Comparison of ENCODE assay signal across 14 cellular contexts in genomic region chr4:147741190-147741788, GRCh38. TPM values are rescaled to one million over a fixed set of nuclear protein-coding genes. Genes with fewer than 3 reads are reported as not detected.
DNase-seq lines count a peak whose midpoint lies in the region; ATAC-seq and TF ChIP-seq lines count a peak whose summit lies in the region.
"Had no signal": no experiment of that assay in that cellular context is flagged by ENCODE, and none has a peak within 500 bp of the region (broad histone marks: within the 10 kb centered on the region; RNA-seq: fewer than 3 reads in every experiment).

No MANE protein-coding gene starts in this region.

- peaks cover 95% of the 10 kb centered on the region for H3K79me2 ChIP-seq in SK-N-SH (ENCODE audit: insufficient read depth)

- TF ChIP-seq CTCF in HFFc6 (IDR thresholded peaks at IDR 0.05) (no peak), SK-N-SH (IDR thresholded peaks at IDR 0.05) (no peak), thyroid gland (IDR thresholded peaks at IDR 0.05) (no peak)

- WGBS in SK-N-SH (ENCODE audit: low lambda C conversion rate), result 64% methylated on average over 1 of the region's 1 CpG
- WGBS in thyroid gland, 2 donors, result 77 to 88% methylated on average over 1 of the region's 1 CpG

- H3K4me1 ChIP-seq in SK-N-SH (ENCODE audit: control insufficient read depth in 1 of 2, insufficient read depth in 2 of 2, low read depth in 1 of 2, low read length in 1 of 2) (peaks cover 16 to 20% of the 10 kb centered on the region in 2 experiments; a peak in 3 of 4 replicates), rectal smooth muscle tissue (ENCODE audit: control insufficient read depth, insufficient read depth, low read length) (peaks cover 9% of the 10 kb centered on the region), thyroid gland (peaks cover 0 to 6% of the 10 kb centered on the region in 2 donors)

- POLR2A ChIA-PET in SK-N-SH (lab: Yijun Ruan, JAX), result no interaction called here

- peak; percentile 50 to 76; a peak in 3 of 4 replicates for TF ChIP-seq EP300 in SK-N-SH (IDR thresholded peaks at IDR 0.05; ENCODE audit: borderline replicate concordance in 1 of 2, low read depth in 1 of 2, low read length in 1 of 2)

- peak overlapping the region; percentile 74 for H3K27ac Mint-ChIP-seq in HFFc6
- H3K27ac Mint-ChIP-seq: T-cell had no signal

- no peak for TF ChIP-seq POLR2A in thyroid gland (IDR thresholded peaks at IDR 0.05)

- H3K9me3 Mint-ChIP-seq in HFFc6, result no peaks in the 10 kb centered on the region
- H3K9me3 Mint-ChIP-seq: T-cell had no signal

- peaks cover 70% of the 10 kb centered on the region for H3K4me1 Mint-ChIP-seq in HFFc6 (ENCODE audit: low read depth)
- H3K4me1 Mint-ChIP-seq: naive B cell had no signal

- H3K4me3 Mint-ChIP-seq in HFFc6, result peak overlapping the region; percentile 2; the same call in 1 of the 2 replicates
- H3K4me3 Mint-ChIP-seq: naive B cell, T-cell had no signal

- no peaks in the 10 kb centered on the region for H3K27me3 Mint-ChIP-seq in HFFc6 (ENCODE audit: insufficient read depth)
- H3K27me3 Mint-ChIP-seq: T-cell had no signal

- H3K9me2 ChIP-seq in SK-N-SH, result no peaks in the 10 kb centered on the region

- H3K4me3 ChIP-seq in SK-N-SH (ENCODE audit: low read depth in 2 of 2, low read length in 1 of 2) (no peak overlapping the region), rectal smooth muscle tissue (ENCODE audit: low read length) (no peak overlapping the region), thyroid gland (replicated peaks in 1 of 3) (no peak overlapping the region)

- H3K36me3 ChIP-seq in SK-N-SH (replicated peaks in 1 of 2; ENCODE audit: control insufficient read depth in 1 of 2, insufficient read depth in 2 of 2, low read length in 1 of 2) (no peaks in the 10 kb centered on the region), rectal smooth muscle tissue (ENCODE audit: control insufficient read depth, insufficient read depth, low read length) (no peaks in the 10 kb centered on the region), thyroid gland (no peaks in the 10 kb centered on the region)

- H3K9me3 ChIP-seq in SK-N-SH (no peaks in the 10 kb centered on the region), thyroid gland (no peaks in the 10 kb centered on the region)
- H3K9me3 ChIP-seq: Caco-2 had no signal

- H3K9ac ChIP-seq in SK-N-SH (no peak overlapping the region), rectal smooth muscle tissue (ENCODE audit: low read length) (no peak overlapping the region)

- DNase-seq in HFFc6 (peak; percentile 83), SK-N-SH (peak; percentile 52), thyroid gland (no peak)
- DNase-seq: activated CD4-positive, alpha-beta T cell treated with anti-CD3 and anti-CD28 coated beads, Interleukin-2, amount 50 U/mL, for 1 hour; Caco-2; islet precursor cell; KG1; naive B cell; NCI-H1694 treated with DMSO at 0.1 percent for 48 hours; T-cell had no signal

- peaks cover 19% of the 10 kb centered on the region for H3K36me3 Mint-ChIP-seq in HFFc6 (ENCODE audit: low read depth)

- peak overlapping the region; percentile 53; the same call in 1 of the 2 replicates for H3K4me2 ChIP-seq in SK-N-SH

- CTCF ChIA-PET in SK-N-SH (lab: Yijun Ruan, JAX), result interaction anchor here (0.7 to 3.5 kb wide), 2 partner anchors 38 to 125 kb away, joined by 3 to 14 read pairs; no protein-coding TSS in a partner anchor

- TF ChIP-seq RAD21 in SK-N-SH (IDR thresholded peaks at IDR 0.05; ENCODE audit: low read length), result no peak

- intact Hi-C loops in thyroid gland (cut with DNase I), result no loop called here

- no peak overlapping the region for H2AFZ ChIP-seq in SK-N-SH (ENCODE audit: low read depth)

- H4K20me1 ChIP-seq in SK-N-SH (ENCODE audit: insufficient read depth), result no peaks in the 10 kb centered on the region

- no peaks in the 10 kb centered on the region for H3K27me3 ChIP-seq in SK-N-SH (ENCODE audit: insufficient read depth)
- H3K27me3 ChIP-seq in rectal smooth muscle tissue (ENCODE audit: control insufficient read depth, insufficient read depth, low read length), result no peaks in the 10 kb centered on the region
- H3K27me3 ChIP-seq in thyroid gland, result no peaks in the 10 kb centered on the region

- peaks cover 16% of the 10 kb centered on the region for H3F3A ChIP-seq in SK-N-SH (replicated peaks; ENCODE audit: insufficient read depth)

- H3K27ac ChIP-seq in SK-N-SH (ENCODE audit: low read depth in 2 of 2, low read length in 1 of 2) (peak overlapping the region; percentile 64 to 76), rectal smooth muscle tissue (ENCODE audit: low read depth, low read length) (peak overlapping the region; percentile 9), thyroid gland (no peak overlapping the region)

- peak; percentile 49 for ATAC-seq in esophagus mucosa
- ATAC-seq in GM21737 (IDR thresholded peaks at IDR 0.05; ENCODE audit: unreplicated experiment), result no peak
- ATAC-seq in HG03175 (IDR thresholded peaks at IDR 0.05; ENCODE audit: unreplicated experiment), result no peak
- ATAC-seq: T-cell had no signal

TF ChIP-seq in SK-N-SH, 30 proteins besides CTCF, POLR2A, EP300 and RAD21 (continues in another document):
- TF ChIP-seq GATA2 (CRISPR knock-in tag; IDR thresholded peaks at IDR 0.05), result no peak
- TF ChIP-seq REST (IDR thresholded peaks at IDR 0.05; ENCODE audit: low read depth, low read length), result no peak
- peak; percentile 64 for TF ChIP-seq RCOR1 (IDR thresholded peaks at IDR 0.05; ENCODE audit: low read length)
- no peak for TF ChIP-seq SMC3 (IDR thresholded peaks at IDR 0.05; ENCODE audit: low read depth, low read length)
- TF ChIP-seq TCF12 (IDR thresholded peaks at IDR 0.05), result peak; percentile 92
- no peak for TF ChIP-seq CHD2 (IDR thresholded peaks at IDR 0.05; ENCODE audit: low read length, partially characterized antibody)
- TF ChIP-seq MXI1 (IDR thresholded peaks at IDR 0.05; ENCODE audit: low read depth, low read length), result no peak
- no peak; the same call in 1 of the 2 replicates for TF ChIP-seq FOSL2 (IDR thresholded peaks at IDR 0.05; ENCODE audit: borderline replicate concordance, low read depth)
- TF ChIP-seq RFX5 (IDR thresholded peaks at IDR 0.05; ENCODE audit: low read length), result no peak
- TF ChIP-seq TEAD4 (IDR thresholded peaks at IDR 0.05; ENCODE audit: borderline replicate concordance, insufficient read depth), result 0 out of 2 replicates have a peak, but pooled peaks have one; percentile 29
- no peak for TF ChIP-seq GABPA (IDR thresholded peaks at IDR 0.05; ENCODE audit: low read depth)
- TF ChIP-seq USF2 (IDR thresholded peaks at IDR 0.05; ENCODE audit: borderline replicate concordance, low read depth, low read length), result no peak
- peak; percentile 73 for TF ChIP-seq POLR2AphosphoS5 (IDR thresholded peaks at IDR 0.05; ENCODE audit: low read depth, low read length)
- no peak for TF ChIP-seq EZH2phosphoT487 (IDR thresholded peaks at IDR 0.05; ENCODE audit: borderline replicate concordance, low read depth)
- TF ChIP-seq FOXM1 (IDR thresholded peaks at IDR 0.05; ENCODE audit: low read depth), result no peak
- peak; percentile 18; the same call in 1 of the 2 replicates for TF ChIP-seq NFIC (IDR thresholded peaks at IDR 0.05; ENCODE audit: borderline replicate concordance)
- TF ChIP-seq TAF1 (IDR thresholded peaks at IDR 0.05; ENCODE audit: borderline replicate concordance, low read depth, low read length), result no peak

RNA-seq across cellular contexts. Expression of gene ARHGAP10, which starts 9.4 kb away (rescaled TPM):
- total RNA-seq in HFFc6 (2021; fragmentation: NEBNext Ultra II Directional; extraction: Animal tissue kit (Norgen Biotek cat#: 25700)), result 10 to 100 TPM; 31.1 to 37.1 (median 32.3) TPM
- polyA plus RNA-seq in SK-N-SH (2012; rRNA removed), result 12.0 and 15.1 TPM in 2 replicates
- 12.9 and 13.8 TPM in 2 replicates for polyA plus RNA-seq in SK-N-SH (2012; cell fraction: cytosol; rRNA removed)
- polyA plus RNA-seq in SK-N-SH (2012; cell fraction: nucleus; rRNA removed), result 20.6 and 21.3 TPM in 2 replicates
- total RNA-seq in esophagus mucosa (15.8 TPM), thyroid gland (10 to 100 TPM; 39.5 to 78.4 (median 42.0) TPM)

RNA-seq across cellular contexts. Expression of gene PRMT9, which starts 57.3 kb away (rescaled TPM):
- 1 to 10 TPM; 6.5 to 8.5 (median 7.3) TPM for total RNA-seq in HFFc6 (2021; fragmentation: NEBNext Ultra II Directional; extraction: Animal tissue kit (Norgen Biotek cat#: 25700))
- polyA plus RNA-seq in SK-N-SH (2012; rRNA removed), result 3.9 and 5.1 TPM in 2 replicates
- polyA plus RNA-seq in SK-N-SH (2012; cell fraction: cytosol; rRNA removed), result 4.9 and 5.1 TPM in 2 replicates
- polyA plus RNA-seq in SK-N-SH (2012; cell fraction: nucleus; rRNA removed), result 6.1 and 13.5 TPM in 2 replicates
- total RNA-seq in esophagus mucosa (4.1 TPM), thyroid gland (10 to 100 TPM; 22.9 to 28.3 (median 26.2) TPM)

Comparison
In these comparisons a context has a peak if more than half of its experiments do, and no peak if none do; other contexts are left out.
1. DNase-seq: peak in HFFc6 (single experiment) and SK-N-SH (single experiment); none in thyroid gland (0 of 2).
2. H3K27ac ChIP-seq: peak in SK-N-SH (2 of 2) and rectal smooth muscle tissue (single experiment); none in thyroid gland (0 of 3).